Comparison of ENCODE assay signal across 1 cellular context in the genomic region with DNA sequence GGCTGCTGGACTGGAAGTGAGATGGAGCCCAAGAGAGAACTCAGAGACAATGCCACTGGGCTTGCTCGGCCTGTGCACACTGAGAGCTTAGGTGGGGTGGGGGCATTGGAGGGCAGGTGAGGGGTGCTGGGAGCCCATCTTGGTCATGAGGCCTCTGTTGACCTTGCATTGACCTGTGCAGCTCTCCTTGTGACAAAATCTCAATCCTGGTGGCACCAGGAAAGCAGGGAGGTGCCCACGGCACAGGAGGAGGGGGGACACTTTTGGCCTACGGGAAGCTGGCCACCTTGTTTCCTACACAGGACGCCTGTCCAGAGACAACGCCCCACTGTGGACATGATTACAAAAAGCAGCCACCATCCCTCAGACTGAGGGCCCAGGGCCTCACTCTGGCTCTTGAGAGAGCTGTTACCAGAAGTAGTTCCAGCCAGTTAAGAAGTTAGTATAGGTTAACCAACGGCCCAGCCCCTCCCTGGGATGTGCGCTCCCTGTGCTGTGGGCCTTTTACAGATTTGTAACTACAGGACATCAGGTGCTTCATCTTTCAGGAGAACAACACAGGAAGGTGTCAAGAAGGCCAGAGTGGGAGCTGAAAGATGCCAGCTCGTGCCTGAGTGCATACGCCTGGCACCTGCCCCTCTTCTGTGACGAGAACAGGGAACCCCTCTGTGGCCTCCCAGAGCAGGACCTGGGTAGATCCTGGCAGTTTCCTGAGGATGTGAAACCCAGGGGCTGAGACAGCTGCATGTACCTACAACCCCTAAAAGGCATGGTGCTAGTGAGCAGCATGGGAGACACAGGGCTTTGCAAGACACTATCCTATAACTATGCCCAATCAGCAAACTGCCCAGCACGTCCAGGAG.
TF ChIP-seq lines count a peak whose summit lies in the region.

No MANE protein-coding gene starts in this region.

TF ChIP-seq in GM12878, 131 proteins besides CTCF, POLR2A, EP300 and RAD21 (continued from another document and continues in another):
- TF ChIP-seq, protein P1, sequence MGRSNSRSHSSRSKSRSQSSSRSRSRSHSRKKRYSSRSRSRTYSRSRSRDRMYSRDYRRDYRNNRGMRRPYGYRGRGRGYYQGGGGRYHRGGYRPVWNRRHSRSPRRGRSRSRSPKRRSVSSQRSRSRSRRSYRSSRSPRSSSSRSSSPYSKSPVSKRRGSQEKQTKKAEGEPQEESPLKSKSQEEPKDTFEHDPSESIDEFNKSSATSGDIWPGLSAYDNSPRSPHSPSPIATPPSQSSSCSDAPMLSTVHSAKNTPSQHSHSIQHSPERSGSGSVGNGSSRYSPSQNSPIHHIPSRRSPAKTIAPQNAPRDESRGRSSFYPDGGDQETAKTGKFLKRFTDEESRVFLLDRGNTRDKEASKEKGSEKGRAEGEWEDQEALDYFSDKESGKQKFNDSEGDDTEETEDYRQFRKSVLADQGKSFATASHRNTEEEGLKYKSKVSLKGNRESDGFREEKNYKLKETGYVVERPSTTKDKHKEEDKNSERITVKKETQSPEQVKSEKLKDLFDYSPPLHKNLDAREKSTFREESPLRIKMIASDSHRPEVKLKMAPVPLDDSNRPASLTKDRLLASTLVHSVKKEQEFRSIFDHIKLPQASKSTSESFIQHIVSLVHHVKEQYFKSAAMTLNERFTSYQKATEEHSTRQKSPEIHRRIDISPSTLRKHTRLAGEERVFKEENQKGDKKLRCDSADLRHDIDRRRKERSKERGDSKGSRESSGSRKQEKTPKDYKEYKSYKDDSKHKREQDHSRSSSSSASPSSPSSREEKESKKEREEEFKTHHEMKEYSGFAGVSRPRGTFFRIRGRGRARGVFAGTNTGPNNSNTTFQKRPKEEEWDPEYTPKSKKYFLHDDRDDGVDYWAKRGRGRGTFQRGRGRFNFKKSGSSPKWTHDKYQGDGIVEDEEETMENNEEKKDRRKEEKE (IDR thresholded peaks at IDR 0.05), result no peak
- TF ChIP-seq, protein P2, sequence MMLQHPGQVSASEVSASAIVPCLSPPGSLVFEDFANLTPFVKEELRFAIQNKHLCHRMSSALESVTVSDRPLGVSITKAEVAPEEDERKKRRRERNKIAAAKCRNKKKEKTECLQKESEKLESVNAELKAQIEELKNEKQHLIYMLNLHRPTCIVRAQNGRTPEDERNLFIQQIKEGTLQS (IDR thresholded peaks at IDR 0.05; ENCODE audit: borderline replicate concordance, extremely low read depth, low read depth, low read length), result no peak
- no peak; the same call in 1 of the 2 replicates for TF ChIP-seq NBN (IDR thresholded peaks at IDR 0.05)
- peak; percentile 51; the same call in 1 of the 2 replicates for TF ChIP-seq NFIC (IDR thresholded peaks at IDR 0.05; ENCODE audit: low read depth, low read length)
- TF ChIP-seq, protein P3, sequence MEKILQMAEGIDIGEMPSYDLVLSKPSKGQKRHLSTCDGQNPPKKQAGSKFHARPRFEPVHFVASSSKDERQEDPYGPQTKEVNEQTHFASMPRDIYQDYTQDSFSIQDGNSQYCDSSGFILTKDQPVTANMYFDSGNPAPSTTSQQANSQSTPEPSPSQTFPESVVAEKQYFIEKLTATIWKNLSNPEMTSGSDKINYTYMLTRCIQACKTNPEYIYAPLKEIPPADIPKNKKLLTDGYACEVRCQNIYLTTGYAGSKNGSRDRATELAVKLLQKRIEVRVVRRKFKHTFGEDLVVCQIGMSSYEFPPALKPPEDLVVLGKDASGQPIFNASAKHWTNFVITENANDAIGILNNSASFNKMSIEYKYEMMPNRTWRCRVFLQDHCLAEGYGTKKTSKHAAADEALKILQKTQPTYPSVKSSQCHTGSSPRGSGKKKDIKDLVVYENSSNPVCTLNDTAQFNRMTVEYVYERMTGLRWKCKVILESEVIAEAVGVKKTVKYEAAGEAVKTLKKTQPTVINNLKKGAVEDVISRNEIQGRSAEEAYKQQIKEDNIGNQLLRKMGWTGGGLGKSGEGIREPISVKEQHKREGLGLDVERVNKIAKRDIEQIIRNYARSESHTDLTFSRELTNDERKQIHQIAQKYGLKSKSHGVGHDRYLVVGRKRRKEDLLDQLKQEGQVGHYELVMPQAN (conservative IDR thresholded peaks at IDR 0.05), result no peak
- TF ChIP-seq, protein P4, sequence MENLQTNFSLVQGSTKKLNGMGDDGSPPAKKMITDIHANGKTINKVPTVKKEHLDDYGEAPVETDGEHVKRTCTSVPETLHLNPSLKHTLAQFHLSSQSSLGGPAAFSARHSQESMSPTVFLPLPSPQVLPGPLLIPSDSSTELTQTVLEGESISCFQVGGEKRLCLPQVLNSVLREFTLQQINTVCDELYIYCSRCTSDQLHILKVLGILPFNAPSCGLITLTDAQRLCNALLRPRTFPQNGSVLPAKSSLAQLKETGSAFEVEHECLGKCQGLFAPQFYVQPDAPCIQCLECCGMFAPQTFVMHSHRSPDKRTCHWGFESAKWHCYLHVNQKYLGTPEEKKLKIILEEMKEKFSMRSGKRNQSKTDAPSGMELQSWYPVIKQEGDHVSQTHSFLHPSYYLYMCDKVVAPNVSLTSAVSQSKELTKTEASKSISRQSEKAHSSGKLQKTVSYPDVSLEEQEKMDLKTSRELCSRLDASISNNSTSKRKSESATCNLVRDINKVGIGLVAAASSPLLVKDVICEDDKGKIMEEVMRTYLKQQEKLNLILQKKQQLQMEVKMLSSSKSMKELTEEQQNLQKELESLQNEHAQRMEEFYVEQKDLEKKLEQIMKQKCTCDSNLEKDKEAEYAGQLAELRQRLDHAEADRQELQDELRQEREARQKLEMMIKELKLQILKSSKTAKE (IDR thresholded peaks at IDR 0.05; ENCODE audit: low read depth, poor library complexity, severe bottlenecking), result no peak
- no peak for TF ChIP-seq SMARCA5 (IDR thresholded peaks at IDR 0.05)
- TF ChIP-seq NR2F1 (conservative IDR thresholded peaks at IDR 0.05), result no peak
- TF ChIP-seq HDAC6 (IDR thresholded peaks at IDR 0.05; ENCODE audit: unreplicated experiment), result no peak
- TF ChIP-seq, protein P5, sequence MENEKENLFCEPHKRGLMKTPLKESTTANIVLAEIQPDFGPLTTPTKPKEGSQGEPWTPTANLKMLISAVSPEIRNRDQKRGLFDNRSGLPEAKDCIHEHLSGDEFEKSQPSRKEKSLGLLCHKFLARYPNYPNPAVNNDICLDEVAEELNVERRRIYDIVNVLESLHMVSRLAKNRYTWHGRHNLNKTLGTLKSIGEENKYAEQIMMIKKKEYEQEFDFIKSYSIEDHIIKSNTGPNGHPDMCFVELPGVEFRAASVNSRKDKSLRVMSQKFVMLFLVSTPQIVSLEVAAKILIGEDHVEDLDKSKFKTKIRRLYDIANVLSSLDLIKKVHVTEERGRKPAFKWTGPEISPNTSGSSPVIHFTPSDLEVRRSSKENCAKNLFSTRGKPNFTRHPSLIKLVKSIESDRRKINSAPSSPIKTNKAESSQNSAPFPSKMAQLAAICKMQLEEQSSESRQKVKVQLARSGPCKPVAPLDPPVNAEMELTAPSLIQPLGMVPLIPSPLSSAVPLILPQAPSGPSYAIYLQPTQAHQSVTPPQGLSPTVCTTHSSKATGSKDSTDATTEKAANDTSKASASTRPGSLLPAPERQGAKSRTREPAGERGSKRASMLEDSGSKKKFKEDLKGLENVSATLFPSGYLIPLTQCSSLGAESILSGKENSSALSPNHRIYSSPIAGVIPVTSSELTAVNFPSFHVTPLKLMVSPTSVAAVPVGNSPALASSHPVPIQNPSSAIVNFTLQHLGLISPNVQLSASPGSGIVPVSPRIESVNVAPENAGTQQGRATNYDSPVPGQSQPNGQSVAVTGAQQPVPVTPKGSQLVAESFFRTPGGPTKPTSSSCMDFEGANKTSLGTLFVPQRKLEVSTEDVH (IDR thresholded peaks at IDR 0.05; ENCODE audit: low read depth, partially characterized antibody), result no peak
- no peak; the same call in 1 of the 2 replicates for TF ChIP-seq MTA3 (IDR thresholded peaks at IDR 0.05; ENCODE audit: borderline replicate concordance, low read length)
- no peak for TF ChIP-seq PAX8 (IDR thresholded peaks at IDR 0.05)
- TF ChIP-seq, protein P6, sequence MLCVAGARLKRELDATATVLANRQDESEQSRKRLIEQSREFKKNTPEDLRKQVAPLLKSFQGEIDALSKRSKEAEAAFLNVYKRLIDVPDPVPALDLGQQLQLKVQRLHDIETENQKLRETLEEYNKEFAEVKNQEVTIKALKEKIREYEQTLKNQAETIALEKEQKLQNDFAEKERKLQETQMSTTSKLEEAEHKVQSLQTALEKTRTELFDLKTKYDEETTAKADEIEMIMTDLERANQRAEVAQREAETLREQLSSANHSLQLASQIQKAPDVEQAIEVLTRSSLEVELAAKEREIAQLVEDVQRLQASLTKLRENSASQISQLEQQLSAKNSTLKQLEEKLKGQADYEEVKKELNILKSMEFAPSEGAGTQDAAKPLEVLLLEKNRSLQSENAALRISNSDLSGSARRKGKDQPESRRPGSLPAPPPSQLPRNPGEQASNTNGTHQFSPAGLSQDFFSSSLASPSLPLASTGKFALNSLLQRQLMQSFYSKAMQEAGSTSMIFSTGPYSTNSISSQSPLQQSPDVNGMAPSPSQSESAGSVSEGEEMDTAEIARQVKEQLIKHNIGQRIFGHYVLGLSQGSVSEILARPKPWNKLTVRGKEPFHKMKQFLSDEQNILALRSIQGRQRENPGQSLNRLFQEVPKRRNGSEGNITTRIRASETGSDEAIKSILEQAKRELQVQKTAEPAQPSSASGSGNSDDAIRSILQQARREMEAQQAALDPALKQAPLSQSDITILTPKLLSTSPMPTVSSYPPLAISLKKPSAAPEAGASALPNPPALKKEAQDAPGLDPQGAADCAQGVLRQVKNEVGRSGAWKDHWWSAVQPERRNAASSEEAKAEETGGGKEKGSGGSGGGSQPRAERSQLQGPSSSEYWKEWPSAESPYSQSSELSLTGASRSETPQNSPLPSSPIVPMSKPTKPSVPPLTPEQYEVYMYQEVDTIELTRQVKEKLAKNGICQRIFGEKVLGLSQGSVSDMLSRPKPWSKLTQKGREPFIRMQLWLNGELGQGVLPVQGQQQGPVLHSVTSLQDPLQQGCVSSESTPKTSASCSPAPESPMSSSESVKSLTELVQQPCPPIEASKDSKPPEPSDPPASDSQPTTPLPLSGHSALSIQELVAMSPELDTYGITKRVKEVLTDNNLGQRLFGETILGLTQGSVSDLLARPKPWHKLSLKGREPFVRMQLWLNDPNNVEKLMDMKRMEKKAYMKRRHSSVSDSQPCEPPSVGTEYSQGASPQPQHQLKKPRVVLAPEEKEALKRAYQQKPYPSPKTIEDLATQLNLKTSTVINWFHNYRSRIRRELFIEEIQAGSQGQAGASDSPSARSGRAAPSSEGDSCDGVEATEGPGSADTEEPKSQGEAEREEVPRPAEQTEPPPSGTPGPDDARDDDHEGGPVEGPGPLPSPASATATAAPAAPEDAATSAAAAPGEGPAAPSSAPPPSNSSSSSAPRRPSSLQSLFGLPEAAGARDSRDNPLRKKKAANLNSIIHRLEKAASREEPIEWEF (IDR thresholded peaks at IDR 0.05; ENCODE audit: insufficient replicate concordance, low read depth, low read length), result no peak
- TF ChIP-seq, protein P7, sequence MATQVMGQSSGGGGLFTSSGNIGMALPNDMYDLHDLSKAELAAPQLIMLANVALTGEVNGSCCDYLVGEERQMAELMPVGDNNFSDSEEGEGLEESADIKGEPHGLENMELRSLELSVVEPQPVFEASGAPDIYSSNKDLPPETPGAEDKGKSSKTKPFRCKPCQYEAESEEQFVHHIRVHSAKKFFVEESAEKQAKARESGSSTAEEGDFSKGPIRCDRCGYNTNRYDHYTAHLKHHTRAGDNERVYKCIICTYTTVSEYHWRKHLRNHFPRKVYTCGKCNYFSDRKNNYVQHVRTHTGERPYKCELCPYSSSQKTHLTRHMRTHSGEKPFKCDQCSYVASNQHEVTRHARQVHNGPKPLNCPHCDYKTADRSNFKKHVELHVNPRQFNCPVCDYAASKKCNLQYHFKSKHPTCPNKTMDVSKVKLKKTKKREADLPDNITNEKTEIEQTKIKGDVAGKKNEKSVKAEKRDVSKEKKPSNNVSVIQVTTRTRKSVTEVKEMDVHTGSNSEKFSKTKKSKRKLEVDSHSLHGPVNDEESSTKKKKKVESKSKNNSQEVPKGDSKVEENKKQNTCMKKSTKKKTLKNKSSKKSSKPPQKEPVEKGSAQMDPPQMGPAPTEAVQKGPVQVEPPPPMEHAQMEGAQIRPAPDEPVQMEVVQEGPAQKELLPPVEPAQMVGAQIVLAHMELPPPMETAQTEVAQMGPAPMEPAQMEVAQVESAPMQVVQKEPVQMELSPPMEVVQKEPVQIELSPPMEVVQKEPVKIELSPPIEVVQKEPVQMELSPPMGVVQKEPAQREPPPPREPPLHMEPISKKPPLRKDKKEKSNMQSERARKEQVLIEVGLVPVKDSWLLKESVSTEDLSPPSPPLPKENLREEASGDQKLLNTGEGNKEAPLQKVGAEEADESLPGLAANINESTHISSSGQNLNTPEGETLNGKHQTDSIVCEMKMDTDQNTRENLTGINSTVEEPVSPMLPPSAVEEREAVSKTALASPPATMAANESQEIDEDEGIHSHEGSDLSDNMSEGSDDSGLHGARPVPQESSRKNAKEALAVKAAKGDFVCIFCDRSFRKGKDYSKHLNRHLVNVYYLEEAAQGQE (IDR thresholded peaks at IDR 0.05; ENCODE audit: low read depth, low read length), result no peak
- TF ChIP-seq, protein P8, sequence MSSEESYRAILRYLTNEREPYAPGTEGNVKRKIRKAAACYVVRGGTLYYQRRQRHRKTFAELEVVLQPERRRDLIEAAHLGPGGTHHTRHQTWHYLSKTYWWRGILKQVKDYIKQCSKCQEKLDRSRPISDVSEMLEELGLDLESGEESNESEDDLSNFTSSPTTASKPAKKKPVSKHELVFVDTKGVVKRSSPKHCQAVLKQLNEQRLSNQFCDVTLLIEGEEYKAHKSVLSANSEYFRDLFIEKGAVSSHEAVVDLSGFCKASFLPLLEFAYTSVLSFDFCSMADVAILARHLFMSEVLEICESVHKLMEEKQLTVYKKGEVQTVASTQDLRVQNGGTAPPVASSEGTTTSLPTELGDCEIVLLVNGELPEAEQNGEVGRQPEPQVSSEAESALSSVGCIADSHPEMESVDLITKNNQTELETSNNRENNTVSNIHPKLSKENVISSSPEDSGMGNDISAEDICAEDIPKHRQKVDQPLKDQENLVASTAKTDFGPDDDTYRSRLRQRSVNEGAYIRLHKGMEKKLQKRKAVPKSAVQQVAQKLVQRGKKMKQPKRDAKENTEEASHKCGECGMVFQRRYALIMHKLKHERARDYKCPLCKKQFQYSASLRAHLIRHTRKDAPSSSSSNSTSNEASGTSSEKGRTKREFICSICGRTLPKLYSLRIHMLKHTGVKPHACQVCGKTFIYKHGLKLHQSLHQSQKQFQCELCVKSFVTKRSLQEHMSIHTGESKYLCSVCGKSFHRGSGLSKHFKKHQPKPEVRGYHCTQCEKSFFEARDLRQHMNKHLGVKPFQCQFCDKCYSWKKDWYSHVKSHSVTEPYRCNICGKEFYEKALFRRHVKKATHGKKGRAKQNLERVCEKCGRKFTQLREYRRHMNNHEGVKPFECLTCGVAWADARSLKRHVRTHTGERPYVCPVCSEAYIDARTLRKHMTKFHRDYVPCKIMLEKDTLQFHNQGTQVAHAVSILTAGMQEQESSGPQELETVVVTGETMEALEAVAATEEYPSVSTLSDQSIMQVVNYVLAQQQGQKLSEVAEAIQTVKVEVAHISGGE (CRISPR knock-in tag; IDR thresholded peaks at IDR 0.05), result no peak
- TF ChIP-seq ZNF207 (IDR thresholded peaks at IDR 0.05; ENCODE audit: borderline replicate concordance), result no peak
- no peak for TF ChIP-seq MXI1 (IDR thresholded peaks at IDR 0.05; ENCODE audit: low read depth, low read length)
- peak; percentile 50 for TF ChIP-seq SP1 (IDR thresholded peaks at IDR 0.05; ENCODE audit: low read depth, low read length)
- no peak for TF ChIP-seq STAT1 (conservative IDR thresholded peaks at IDR 0.05)
- TF ChIP-seq SMAD5 (IDR thresholded peaks at IDR 0.05; ENCODE audit: low read depth), result no peak
- no peak for TF ChIP-seq ZNF24 (IDR thresholded peaks at IDR 0.05)
- TF ChIP-seq RCOR1 (conservative IDR thresholded peaks at IDR 0.05; ENCODE audit: low read depth, low read length), result no peak
- peak; percentile 83; the same call in 1 of the 2 replicates for TF ChIP-seq BCL11A (IDR thresholded peaks at IDR 0.05; ENCODE audit: low read depth, low read length)
- TF ChIP-seq RUNX3 (IDR thresholded peaks at IDR 0.05; ENCODE audit: low read length), result peak; percentile 83
- TF ChIP-seq TCF7 (IDR thresholded peaks at IDR 0.05; ENCODE audit: borderline replicate concordance), result no peak
- TF ChIP-seq WRNIP1 (IDR thresholded peaks at IDR 0.05; ENCODE audit: borderline replicate concordance, low read depth, low read length), result no peak
- no peak for TF ChIP-seq SMAD1 (IDR thresholded peaks at IDR 0.05; ENCODE audit: low read depth, partially characterized antibody)
- no peak for TF ChIP-seq SREBF2 (IDR thresholded peaks at IDR 0.05; ENCODE audit: low read length)
